In the genomic region with DNA sequence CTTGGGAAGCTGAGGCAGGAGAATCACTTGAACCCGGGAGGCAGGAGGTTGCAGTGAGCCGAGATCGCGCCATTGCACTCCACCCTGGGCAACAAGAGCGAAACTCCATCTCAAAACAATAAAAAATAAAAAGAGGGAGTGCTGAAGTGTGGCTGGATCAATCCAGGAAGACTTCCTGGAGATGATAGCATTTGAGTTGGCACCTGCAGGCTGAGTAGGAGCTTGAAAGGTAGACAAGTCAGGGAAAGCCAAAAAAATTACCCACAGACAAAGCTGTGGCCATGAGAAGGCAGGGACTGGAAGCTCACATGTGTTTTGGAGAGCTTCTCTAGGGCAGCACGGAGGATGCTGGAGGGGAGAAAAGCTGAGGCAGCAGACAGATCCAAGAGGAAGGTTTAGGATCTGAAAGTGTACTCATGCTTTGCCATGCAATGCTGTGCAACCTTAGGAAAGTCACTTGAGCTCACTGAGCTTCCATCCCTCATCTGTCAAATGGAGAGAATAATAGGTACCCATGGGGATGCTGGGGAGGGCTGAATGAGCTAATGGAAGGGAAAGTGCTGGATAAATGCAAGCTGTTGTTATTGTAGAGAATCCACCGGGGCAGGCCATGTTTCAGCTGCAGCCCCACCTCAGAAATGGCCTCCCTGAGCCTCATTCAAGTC, we compare ENCODE assay signal across 28 cellular contexts. TPM values are rescaled to one million over a fixed set of nuclear protein-coding genes. Genes with fewer than 3 reads are reported as not detected.
"Had no signal": no experiment of that assay in that cellular context is flagged by ENCODE, and none has a peak within 500 bp of the region (broad histone marks: within the 10 kb centered on the region; RNA-seq: fewer than 3 reads in every experiment).

No MANE protein-coding gene starts in this region.

- FAIRE-seq: TTC549 had no signal

- DNase-seq: activated B cell treated with CpG ODN at 0.5 μM for 24 hours; activated CD4-positive, alpha-beta memory T cell treated with anti-CD3 and anti-CD28 coated beads for 36 hours; activated CD4-positive, alpha-beta T cell treated with anti-CD3 and anti-CD28 coated beads, Interleukin-2, amount 10 ng/mL, durations not matched to agents 7 days and 5 days; activated CD8-positive, alpha-beta memory T cell treated with anti-CD3 and anti-CD28 coated beads for 24 hours; activated gamma-delta T cell; activated naive CD4-positive, alpha-beta T cell treated with anti-CD3 and anti-CD28 coated beads for 36 hours; activated T-cell treated with anti-CD3 and anti-CD28 coated beads, Interleukin-2, amount 50 U/mL, for 48 hours; brain microvascular endothelial cell; MG63; MV-4-11; NCI-H1092 treated with DMSO at 0.1 percent for 48 hours; NCI-H1417 treated with DMSO at 0.1 percent for 48 hours; NCI-H1694; NCI-H2029; NCI-H446; NCI-H524 treated with DMSO at 0.1 percent for 48 hours; NCI-H774; NK-92 treated with Interleukin-12 subunit alpha and Interleukin-12 subunit beta, amount 100 ng/mL, for 24 hours; OCI-M1; Right ventricle myocardium superior; RPMI8226; SJCRH30; T-helper 2 cell; T1000 had no signal

- H3K36me3 Mint-ChIP-seq: activated CD4-positive, alpha-beta memory T cell treated with anti-CD3 and anti-CD28 coated beads for 36 hours; activated naive CD8-positive, alpha-beta T cell had no signal

- H3K9me3 ChIP-seq: MG63, SJCRH30 had no signal

- H3K9me3 Mint-ChIP-seq: activated B cell treated with CpG ODN at 0.5 μM for 24 hours; activated CD4-positive, alpha-beta memory T cell treated with anti-CD3 and anti-CD28 coated beads for 36 hours; activated CD4-positive, alpha-beta T cell treated with anti-CD3 and anti-CD28 coated beads, Interleukin-2, amount 10 ng/mL, durations not matched to agents 7 days and 5 days; activated naive CD4-positive, alpha-beta T cell treated with anti-CD3 and anti-CD28 coated beads for 36 hours; activated T-helper 17 cell treated with anti-CD3 and anti-CD28 coated beads, Interleukin-2, amount 50 U/mL, for 72 hours had no signal

- H3K4me3 ChIP-seq: cardiac muscle cell, MG63, SJCRH30 had no signal

- H3K27ac Mint-ChIP-seq: activated B cell treated with CpG ODN at 0.5 μM for 24 hours; activated CD4-positive, alpha-beta memory T cell treated with anti-CD3 and anti-CD28 coated beads for 36 hours; activated CD4-positive, alpha-beta T cell treated with anti-CD3 and anti-CD28 coated beads, Interleukin-2, amount 10 ng/mL, durations not matched to agents 7 days and 5 days; activated naive CD4-positive, alpha-beta T cell treated with anti-CD3 and anti-CD28 coated beads for 36 hours; activated naive CD8-positive, alpha-beta T cell; activated T-helper 17 cell treated with anti-CD3 and anti-CD28 coated beads, Interleukin-2, amount 50 U/mL, for 72 hours had no signal

- H3K27me3 ChIP-seq: brain microvascular endothelial cell, cardiac muscle cell, MG63, SJCRH30 had no signal

- H3K27ac ChIP-seq: brain microvascular endothelial cell, cardiac muscle cell, SJCRH30 had no signal

- H3K27me3 Mint-ChIP-seq: activated CD4-positive, alpha-beta T cell treated with anti-CD3 and anti-CD28 coated beads, Interleukin-2, amount 10 ng/mL, durations not matched to agents 7 days and 5 days; activated naive CD8-positive, alpha-beta T cell; activated T-helper 17 cell treated with anti-CD3 and anti-CD28 coated beads, Interleukin-2, amount 50 U/mL, for 72 hours had no signal

- H3K36me3 ChIP-seq: brain microvascular endothelial cell, cardiac muscle cell, MG63, SJCRH30 had no signal

- ATAC-seq: activated T-helper 17 cell treated with anti-CD3 and anti-CD28 coated beads, Interleukin-2, amount 50 U/mL, for 72 hours had no signal

- H3K4me1 Mint-ChIP-seq: activated B cell treated with CpG ODN at 0.5 μM for 24 hours had no signal

- H3K4me3 Mint-ChIP-seq: activated B cell treated with CpG ODN at 0.5 μM for 24 hours; activated CD4-positive, alpha-beta memory T cell treated with anti-CD3 and anti-CD28 coated beads for 36 hours; activated CD4-positive, alpha-beta T cell treated with anti-CD3 and anti-CD28 coated beads, Interleukin-2, amount 10 ng/mL, durations not matched to agents 7 days and 5 days; activated naive CD4-positive, alpha-beta T cell treated with anti-CD3 and anti-CD28 coated beads for 36 hours; activated naive CD8-positive, alpha-beta T cell; activated T-helper 17 cell treated with anti-CD3 and anti-CD28 coated beads, Interleukin-2, amount 50 U/mL, for 72 hours had no signal

RNA-seq across cellular contexts. Expression of a gene that starts 26.0 kb away (rescaled TPM):
- total RNA-seq: activated B cell treated with CpG ODN at 0.5 μM for 24 hours; activated CD4-positive, alpha-beta memory T cell treated with anti-CD3 and anti-CD28 coated beads for 36 hours; activated CD4-positive, alpha-beta T cell treated with anti-CD3 and anti-CD28 coated beads, Interleukin-2, amount 10 ng/mL, durations not matched to agents 7 days and 5 days; activated naive CD4-positive, alpha-beta T cell treated with anti-CD3 and anti-CD28 coated beads for 36 hours; activated T-helper 17 cell treated with anti-CD3 and anti-CD28 coated beads, Interleukin-2, amount 50 U/mL, for 72 hours had no signal
